ENCODE assay signal across 8 cellular contexts in the genomic region with DNA sequence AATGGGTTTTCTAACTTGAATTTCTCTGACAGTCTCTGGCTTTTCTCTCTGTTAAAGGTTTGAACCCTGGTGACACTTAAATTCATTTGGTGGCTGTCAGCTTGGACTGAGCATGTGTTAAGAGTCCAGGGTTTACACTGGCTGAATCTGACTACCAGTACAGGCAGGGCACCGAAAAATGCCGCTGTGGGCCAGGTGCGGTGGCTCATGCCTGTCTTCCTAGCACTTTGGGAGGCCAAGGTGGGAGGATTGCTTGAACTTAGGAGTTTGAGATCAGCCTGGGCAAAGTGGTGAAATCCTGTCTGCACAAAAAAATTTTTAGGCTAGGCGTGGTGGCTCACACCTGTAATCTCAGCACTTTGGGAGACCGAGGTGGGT. TPM values are rescaled to one million over a fixed set of nuclear protein-coding genes. Genes with fewer than 3 reads are reported as not detected.
DNase-seq lines count a peak whose midpoint lies in the region; ATAC-seq and TF ChIP-seq lines count a peak whose summit lies in the region.

No MANE protein-coding gene starts in this region.

- no peak for DNase-seq in LNCaP clone FGC (ENCODE audit: low read depth)
- peak in 2 of 10 donors; percentile 9 to 17 for DNase-seq in dorsolateral prefrontal cortex
- DNase-seq in naive thymus-derived CD4-positive, alpha-beta T cell: no peak
- no peak for DNase-seq in LoVo (ENCODE audit: low spot score)
- no peak for DNase-seq in glomerular visceral epithelial cell (ENCODE audit: extremely low spot score)

- POLR2A ChIA-PET in naive thymus-derived CD4-positive, alpha-beta T cell (lab: Charles Lee): interaction anchor here (0.5 to 2.0 kb wide), 3 partner anchors 362 to 819 kb away, joined by 3 to 5 read pairs (median 3); partner anchors contain the start of gene C3orf18

- intact Hi-C loops in dorsolateral prefrontal cortex (cut with DNase I): loop anchor here (5.0 kb wide), 3 partner anchors 285 to 815 kb away; partner anchors contain the start of genes DOCK3 (in 1 of the 2) and TEX264 (in 1 of the 2)
- intact Hi-C loops in naive thymus-derived CD4-positive, alpha-beta T cell (cut with micrococcal nuclease): loop anchor here (5.0 to 10.0 kb wide), 6 partner anchors 115 to 1958 kb away; partner anchors contain the start of genes DCP1A (in 1 of the 2), GNAI2 (in 1 of the 2) and SFMBT1 (in 1 of the 2)

- H3K9me3 Mint-ChIP-seq in naive thymus-derived CD4-positive, alpha-beta T cell: peaks cover 0 to 4% (median 0%) of the 10 kb centered on the region in 11 donors

- peaks cover 30 to 49% (median 43%) of the 10 kb centered on the region in 11 experiments; a peak in 20 of 22 replicates for H3K36me3 ChIP-seq in BLaER1 treated with 17β-estradiol and CSF1 and Interleukin-3, amounts not matched to agents 10 nM and 100 nM
- peaks cover 0 to 23% (median 0%) of the 10 kb centered on the region in 3 experiments for H3K36me3 ChIP-seq in naive thymus-derived CD4-positive, alpha-beta T cell (ENCODE audit: control insufficient read depth in 2 of 3, insufficient read depth in 3 of 3, low read length in 3 of 3)

- H3K27ac ChIP-seq in BLaER1 treated with 17β-estradiol and CSF1 and Interleukin-3, amounts not matched to agents 10 nM and 100 nM: peak overlapping the region in 10 of 11 experiments; percentile 22 to 99 (median 98); a peak in 20 of 22 replicates
- H3K27ac ChIP-seq in dorsolateral prefrontal cortex: peak overlapping the region in 12 of 59 donors; percentile 7 to 98 (median 36)
- peak overlapping the region; percentile 85 for H3K27ac ChIP-seq in naive thymus-derived CD4-positive, alpha-beta T cell (ENCODE audit: low read depth, low read length)

- CTCF ChIA-PET in naive thymus-derived CD4-positive, alpha-beta T cell (lab: Charles Lee): interaction anchor here (1.1 to 1.4 kb wide), 2 partner anchors 415 to 771 kb away, joined by 3 read pairs; no protein-coding TSS in a partner anchor

- peak overlapping the region; percentile 75 to 98 (median 88); a peak in 19 of 20 replicates for H3K4me3 ChIP-seq in BLaER1 treated with 17β-estradiol and CSF1 and Interleukin-3, amounts not matched to agents 10 nM and 100 nM
- H3K4me3 ChIP-seq in LNCaP clone FGC (ENCODE audit: low read depth, low read length): peak overlapping the region; percentile 63
- H3K4me3 ChIP-seq in dorsolateral prefrontal cortex: peak overlapping the region in 41 of 59 donors; percentile 5 to 99 (median 94)
- H3K4me3 ChIP-seq in naive thymus-derived CD4-positive, alpha-beta T cell (ENCODE audit: low read length): no peak overlapping the region

- H3K4me1 ChIP-seq in BLaER1 treated with 17β-estradiol and CSF1 and Interleukin-3, amounts not matched to agents 10 nM and 100 nM: peaks cover 53 to 68% (median 60%) of the 10 kb centered on the region in 10 experiments
- H3K4me1 ChIP-seq in naive thymus-derived CD4-positive, alpha-beta T cell (ENCODE audit: control insufficient read depth in 2 of 2, insufficient read depth in 2 of 2, low read length in 2 of 2): peaks cover 30 to 41% of the 10 kb centered on the region in 2 donors

- peaks cover 43 to 53% (median 49%) of the 10 kb centered on the region in 11 experiments; a peak in 21 of 22 replicates for H4K20me1 ChIP-seq in BLaER1 treated with 17β-estradiol and CSF1 and Interleukin-3, amounts not matched to agents 10 nM and 100 nM

- H3K9me3 ChIP-seq in BLaER1 treated with 17β-estradiol and CSF1 and Interleukin-3, amounts not matched to agents 10 nM and 100 nM (replicated peaks in 1 of 11): no peaks in the 10 kb centered on the region
- no peaks in the 10 kb centered on the region for H3K9me3 ChIP-seq in naive thymus-derived CD4-positive, alpha-beta T cell (ENCODE audit: control insufficient read depth in 2 of 3, low read length in 3 of 3)

- no peaks in the 10 kb centered on the region for H3K27me3 ChIP-seq in BLaER1 treated with 17β-estradiol and CSF1 and Interleukin-3, amounts not matched to agents 10 nM and 100 nM
- H3K27me3 ChIP-seq in dorsolateral prefrontal cortex: no peaks in the 10 kb centered on the region
- H3K27me3 ChIP-seq in naive thymus-derived CD4-positive, alpha-beta T cell (ENCODE audit: control insufficient read depth in 2 of 2, insufficient read depth in 2 of 2, low read length in 2 of 2): no peaks in the 10 kb centered on the region

- H3K4me2 ChIP-seq in BLaER1 treated with 17β-estradiol and CSF1 and Interleukin-3, amounts not matched to agents 10 nM and 100 nM: peak overlapping the region; percentile 87 to 99 (median 94)

- peak overlapping the region in 9 of 10 donors; percentile 34 to 99 (median 93) for H3K4me3 Mint-ChIP-seq in naive thymus-derived CD4-positive, alpha-beta T cell

- H3K27me3 Mint-ChIP-seq in naive thymus-derived CD4-positive, alpha-beta T cell: no peaks in the 10 kb centered on the region

- TF ChIP-seq CTCF in LNCaP clone FGC (IDR thresholded peaks at IDR 0.05; ENCODE audit: control insufficient read depth, extremely low read depth, insufficient read depth): no peak
- no peak for TF ChIP-seq CTCF in dorsolateral prefrontal cortex (IDR thresholded peaks at IDR 0.05 in 54 of 56, conservative IDR thresholded peaks at IDR 0.05 in 2 of 56; ENCODE audit: low read depth in 1 of 56, partially characterized antibody in 56 of 56)

- no peak for ATAC-seq in naive thymus-derived CD4-positive, alpha-beta T cell
- no peak for ATAC-seq in HG03521 (IDR thresholded peaks at IDR 0.05; ENCODE audit: unreplicated experiment)
- no peak for ATAC-seq in HG03139 (IDR thresholded peaks at IDR 0.05; ENCODE audit: unreplicated experiment)

- H3K36me3 Mint-ChIP-seq in naive thymus-derived CD4-positive, alpha-beta T cell: peaks cover 0 to 37% (median 9%) of the 10 kb centered on the region in 5 donors

- H3K9ac ChIP-seq in BLaER1 treated with 17β-estradiol and CSF1 and Interleukin-3, amounts not matched to agents 10 nM and 100 nM: peak overlapping the region; percentile 93 to 99 (median 98)

- H3K4me1 Mint-ChIP-seq in naive thymus-derived CD4-positive, alpha-beta T cell: peaks cover 33 to 58% (median 53%) of the 10 kb centered on the region in 7 donors

- H3K27ac Mint-ChIP-seq in naive thymus-derived CD4-positive, alpha-beta T cell: peak overlapping the region in 7 of 9 donors; percentile 60 to 99 (median 98)

RNA-seq across cellular contexts. Expression of gene MANF, which starts 1.8 kb away (rescaled TPM):
- total RNA-seq in dorsolateral prefrontal cortex: 10 to 100 TPM; 12.0 to 80.8 (median 29.0) TPM
- 100 to 1,000 TPM in 1 of 5 experiments, 10 to 100 TPM in 4; 28.2 to 182 (median 68.0) TPM for total RNA-seq in naive thymus-derived CD4-positive, alpha-beta T cell
- 10 to 100 TPM; 40.9 to 48.4 TPM for polyA plus RNA-seq in naive thymus-derived CD4-positive, alpha-beta T cell

RNA-seq across cellular contexts. Expression of gene RBM15B, which starts 4.2 kb away (rescaled TPM):
- total RNA-seq in dorsolateral prefrontal cortex: 10 to 100 TPM; 15.0 to 22.9 (median 19.1) TPM
- total RNA-seq in naive thymus-derived CD4-positive, alpha-beta T cell: 10 to 100 TPM; 29.9 to 40.6 (median 31.3) TPM
- polyA plus RNA-seq in naive thymus-derived CD4-positive, alpha-beta T cell: 10 to 100 TPM; 12.8 to 22.8 TPM
